ENCODE assay signal across 1 cellular context in genomic region chr13:95604534-95604915, GRCh38.
TF ChIP-seq lines count a peak whose summit lies in the region.

No MANE protein-coding gene starts in this region.

TF ChIP-seq in endothelial cell of umbilical vein, 7 proteins besides CTCF, POLR2A, EP300 and RAD21:
- no peak for TF ChIP-seq MAX (IDR thresholded peaks at IDR 0.05; ENCODE audit: insufficient read depth, insufficient read length)
- no peak for TF ChIP-seq EZH2 (IDR thresholded peaks at IDR 0.05; ENCODE audit: borderline replicate concordance, low read depth, low read length, severe bottlenecking)
- TF ChIP-seq GATA2 (IDR thresholded peaks at IDR 0.05; ENCODE audit: insufficient read depth, insufficient read length, low read depth, low read length) = no peak
- TF ChIP-seq JUN (IDR thresholded peaks at IDR 0.05; ENCODE audit: borderline replicate concordance, insufficient read depth, insufficient read length, low read depth) = no peak
- no peak for TF ChIP-seq MYC (IDR thresholded peaks at IDR 0.05; ENCODE audit: low read depth, low read length)
- no peak for TF ChIP-seq POLR2AphosphoS5 (IDR thresholded peaks at IDR 0.05; ENCODE audit: insufficient read depth, low read depth, low read length)
- no peak for TF ChIP-seq FOS (IDR thresholded peaks at IDR 0.05; ENCODE audit: borderline replicate concordance, insufficient read depth, low read length)
